ENCODE assay signal across 14 cellular contexts in the genomic region with DNA sequence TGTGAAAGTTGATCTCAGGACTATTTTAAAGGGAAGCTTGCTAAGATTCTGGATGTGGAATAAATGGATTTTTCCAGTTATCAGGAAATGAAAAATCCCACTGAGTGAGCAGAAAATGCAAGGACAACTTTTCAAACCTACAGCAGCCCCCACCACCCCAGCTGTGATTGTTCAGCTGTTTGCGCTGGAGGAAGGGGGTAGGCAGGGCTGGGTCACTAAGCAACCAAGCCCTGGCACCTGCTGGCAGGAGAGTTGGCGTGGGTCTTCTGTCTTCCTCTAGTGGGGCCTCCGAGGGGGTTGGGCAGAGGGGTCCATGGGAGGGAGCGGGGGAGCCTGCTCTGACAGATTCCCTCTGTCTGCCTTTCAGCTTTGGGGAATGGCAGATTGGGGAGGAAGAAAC. TPM values are rescaled to one million over a fixed set of nuclear protein-coding genes. Genes with fewer than 3 reads are reported as not detected.
DNase-seq lines count a peak whose midpoint lies in the region; ATAC-seq lines count a peak whose summit lies in the region.
"Had no signal": no experiment of that assay in that cellular context is flagged by ENCODE, and none has a peak within 500 bp of the region (broad histone marks: within the 10 kb centered on the region; RNA-seq: fewer than 3 reads in every experiment).

No MANE protein-coding gene starts in this region.

- ATAC-seq in GM18870 (IDR thresholded peaks at IDR 0.05; ENCODE audit: unreplicated experiment) = no peak
- ATAC-seq: gastrocnemius medialis, GM23338, HepG2 had no signal

- H3K4me3 Mint-ChIP-seq in immature natural killer cell = peak overlapping the region; percentile 18 to 90 (median 77)
- H3K4me3 Mint-ChIP-seq: GM23338 had no signal

- DNase-seq in NCI-H2081 (lab: John Stamatoyannopoulos, UW) (peak; percentile 71 to 86), NCI-H2081 treated with DMSO at 0.1 percent for 48 hours (lab: John Stamatoyannopoulos, UW) (no peak), COR-L47 (lab: John Stamatoyannopoulos, UW) (peak; percentile 54), SHP77 treated with DMSO at 0.1 percent for 48 hours (lab: John Stamatoyannopoulos, UW) (peak; percentile 56), immature natural killer cell (no peak), DMS114 treated with DMSO at 0.1 percent for 48 hours (lab: John Stamatoyannopoulos, UW; ENCODE audit: unreplicated experiment) (no peak), KBM-7 (no peak)
- DNase-seq: DMS 273 treated with DMSO at 0.1 percent for 48 hours, gastrocnemius medialis, NCI-H1694, SK-N-SH had no signal

- peaks cover 8 to 38% (median 14%) of the 10 kb centered on the region in 3 donors for H3K36me3 Mint-ChIP-seq in immature natural killer cell

- in situ Hi-C loops in KBM-7 (cut with MboI; ENCODE audit: low pct_unique_long_range_greater_than_20kb, low sequenced_read_pairs) = no loop called here

- H3K9me3 Mint-ChIP-seq in immature natural killer cell = peaks cover 0 to 2% (median 0%) of the 10 kb centered on the region in 6 donors
- H3K9me3 Mint-ChIP-seq: GM23338 had no signal

- H3K27me3 Mint-ChIP-seq in immature natural killer cell (ENCODE audit: low read depth in 3 of 3) = peaks cover 13 to 15% (median 14%) of the 10 kb centered on the region in 3 donors

- peaks cover 99 to 100% of the 10 kb centered on the region in 2 donors for H3K4me1 Mint-ChIP-seq in immature natural killer cell

- H3K27ac Mint-ChIP-seq in immature natural killer cell = peak overlapping the region; percentile 95 to 99 (median 97)
- H3K27ac Mint-ChIP-seq: GM23338 had no signal

RNA-seq across cellular contexts. Expression of a gene that starts 45.3 kb away (rescaled TPM):
- polyA plus RNA-seq in immature natural killer cell = 10 to 100 TPM; 12.9 to 24.2 (median 20.8) TPM

RNA-seq across cellular contexts. Expression of a gene that starts 59.6 kb away (rescaled TPM):
- 100 to 1,000 TPM; 218 to 459 (median 310) TPM for polyA plus RNA-seq in immature natural killer cell

Comparison
In these comparisons a context has a peak if more than half of its experiments do, and no peak if none do; other contexts are left out.
1. DNase-seq: peak in NCI-H2081 (2 of 2), COR-L47 (single experiment) and SHP77 treated with DMSO at 0.1 percent for 48 hours (single experiment); none in NCI-H2081 treated with DMSO at 0.1 percent for 48 hours (single experiment), immature natural killer cell (0 of 3), DMS114 treated with DMSO at 0.1 percent for 48 hours (single experiment) and KBM-7 (single experiment).